Comparison of ENCODE assay signal across 11 cellular contexts in the genomic region with DNA sequence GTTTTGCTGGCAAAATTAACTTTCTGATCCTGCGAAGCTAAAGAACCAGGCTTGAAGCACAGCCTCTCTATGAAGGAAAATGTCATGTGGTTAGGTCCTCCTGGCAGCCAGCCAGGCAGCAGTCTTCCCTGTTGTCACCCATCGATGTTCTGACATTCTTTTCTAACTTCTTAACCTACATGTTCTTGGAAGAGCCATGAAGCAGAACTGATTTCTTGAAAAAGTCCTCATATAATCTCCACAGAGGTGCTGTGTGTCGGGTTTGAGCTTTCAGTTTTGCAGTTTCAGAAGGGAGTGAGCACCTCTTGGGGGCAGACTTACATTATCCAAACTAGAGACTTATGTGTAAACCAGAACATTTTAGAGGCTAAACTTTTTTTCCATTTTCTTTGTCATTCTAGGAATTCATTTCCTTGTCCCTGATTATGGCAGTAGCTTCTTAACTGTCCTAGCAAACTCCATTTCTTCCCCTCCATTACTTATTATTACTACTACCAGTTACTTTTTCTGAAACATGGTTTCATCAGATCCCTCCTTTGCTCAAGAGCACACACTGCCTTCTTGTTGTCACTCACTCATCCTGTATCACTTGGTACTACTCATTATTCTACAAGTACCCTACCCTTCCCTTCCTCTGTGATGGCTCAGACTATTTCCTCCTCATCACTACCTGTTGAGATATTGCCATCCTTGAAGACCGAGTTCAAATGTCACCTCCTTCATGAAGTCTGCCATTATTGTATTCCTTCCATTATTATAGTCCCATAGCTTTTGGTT. TPM values are rescaled to one million over a fixed set of nuclear protein-coding genes. Genes with fewer than 3 reads are reported as not detected.
A peak's percentile ranks its signal among the peaks of the same experiment; 100 is the strongest.
DNase-seq lines count a peak whose midpoint lies in the region; ATAC-seq and TF ChIP-seq lines count a peak whose summit lies in the region.
"Had no signal": no experiment of that assay in that cellular context is flagged by ENCODE, and none has a peak within 500 bp of the region (broad histone marks: within the 10 kb centered on the region; RNA-seq: fewer than 3 reads in every experiment).

No MANE protein-coding gene starts in this region.

- CTCF ChIA-PET in CD8-positive, alpha-beta T cell (lab: Charles Lee) = interaction anchor here (1.1 to 7.8 kb wide), 7 partner anchors 9 to 336 kb away, joined by 3 to 102 read pairs (median 6); partner anchors contain the start of genes CCDC142, MRPL53 and TTC31

- no peaks in the 10 kb centered on the region for H3K27me3 ChIP-seq in CD8-positive, alpha-beta T cell (ENCODE audit: insufficient read depth, low read length)
- H3K27me3 ChIP-seq: SJSA1 had no signal

- intact Hi-C loops in CD8-positive, alpha-beta T cell (cut with DNase I, micrococcal nuclease) = loop anchor here in 1 of 2 experiments (5.0 kb wide), 1 partner anchor 83 kb away; no protein-coding TSS in a partner anchor

- H3K4me1 Mint-ChIP-seq in CD8-positive, alpha-beta T cell (ENCODE audit: low read depth) = peaks cover 6% of the 10 kb centered on the region
- H3K4me1 Mint-ChIP-seq: central memory CD8-positive, alpha-beta T cell had no signal

- DNase-seq in stimulated activated CD4-positive, alpha-beta T cell treated with anti-CD3 and anti-CD28 coated beads, Interleukin-15, amount 100 ng/mL, for 24 hours = peak; percentile 46
- no peak for DNase-seq in stimulated activated CD4-positive, alpha-beta T cell treated with anti-CD3 and anti-CD28 coated beads, Interleukin-4, amount 100 ng/mL, for 24 hours
- peak; percentile 31 for DNase-seq in MV-4-11 (lab: John Stamatoyannopoulos, UW)
- peak; percentile 31 to 36 for DNase-seq in cardiac fibroblast (ENCODE audit: low read depth in 2 of 2)
- DNase-seq in NCI-H187 (lab: John Stamatoyannopoulos, UW) = no peak
- no peak for DNase-seq in coronary artery (ENCODE audit: low spot score)
- no peak for DNase-seq in CD8-positive, alpha-beta T cell

- H3K27ac Mint-ChIP-seq in CD8-positive, alpha-beta T cell = no peak overlapping the region

- H3K4me3 Mint-ChIP-seq in CD8-positive, alpha-beta T cell = no peak overlapping the region
- H3K4me3 Mint-ChIP-seq: central memory CD8-positive, alpha-beta T cell had no signal

- H3K36me3 Mint-ChIP-seq in CD8-positive, alpha-beta T cell = no peaks in the 10 kb centered on the region

- H3K4me1 ChIP-seq in CD8-positive, alpha-beta T cell (ENCODE audit: insufficient read depth, low read length) = no peaks in the 10 kb centered on the region

- H3K4me3 ChIP-seq in cardiac fibroblast (replicated peaks in 1 of 2; ENCODE audit: low read depth in 2 of 2, low read length in 2 of 2) (no peak overlapping the region), coronary artery (no peak overlapping the region)
- no peak overlapping the region for H3K4me3 ChIP-seq in CD8-positive, alpha-beta T cell (ENCODE audit: low read depth, low read length)
- H3K4me3 ChIP-seq: SJSA1 had no signal

- no peak for TF ChIP-seq CTCF in cardiac fibroblast (IDR thresholded peaks at IDR 0.05; ENCODE audit: low read depth, low read length)
- no peak for TF ChIP-seq CTCF in coronary artery (IDR thresholded peaks at IDR 0.05)
- TF ChIP-seq CTCF in CD8-positive, alpha-beta T cell (IDR thresholded peaks at IDR 0.05) = no peak

- H3K27ac ChIP-seq in coronary artery = no peak overlapping the region
- no peak overlapping the region for H3K27ac ChIP-seq in CD8-positive, alpha-beta T cell (ENCODE audit: low read depth, low read length)
- H3K27ac ChIP-seq: SJSA1 had no signal

- H3K27me3 Mint-ChIP-seq in CD8-positive, alpha-beta T cell (ENCODE audit: low read depth) = peaks cover 4% of the 10 kb centered on the region

- H3K9me3 ChIP-seq in CD8-positive, alpha-beta T cell (ENCODE audit: low read length) = no peaks in the 10 kb centered on the region
- H3K9me3 ChIP-seq: SJSA1 had no signal

- no peaks in the 10 kb centered on the region for H3K9me3 Mint-ChIP-seq in CD8-positive, alpha-beta T cell
- H3K9me3 Mint-ChIP-seq: central memory CD8-positive, alpha-beta T cell had no signal

- no peaks in the 10 kb centered on the region for H3K36me3 ChIP-seq in CD8-positive, alpha-beta T cell (ENCODE audit: insufficient read depth, low read length)
- H3K36me3 ChIP-seq: SJSA1 had no signal

- no peak for ATAC-seq in GM18870 (IDR thresholded peaks at IDR 0.05; ENCODE audit: unreplicated experiment)
- ATAC-seq in CD8-positive, alpha-beta T cell = no peak

- POLR2A ChIA-PET in CD8-positive, alpha-beta T cell (lab: Charles Lee) = interaction anchor here (0.8 to 4.3 kb wide), 2 partner anchors 102 kb away, joined by 3 to 24 read pairs; partner anchors contain the start of genes CCDC142 and TTC31

RNA-seq across cellular contexts. Expression of gene DOK1, which starts 31.1 kb away (rescaled TPM):
- total RNA-seq in CD8-positive, alpha-beta T cell = 1 to 10 TPM; 5.2 to 5.3 TPM

RNA-seq across cellular contexts. Expression of gene LOXL3, which starts 31.9 kb away (rescaled TPM):
- not detected for total RNA-seq in CD8-positive, alpha-beta T cell

RNA-seq across cellular contexts. Expression of gene HTRA2, which starts 55.9 kb away (rescaled TPM):
- total RNA-seq in CD8-positive, alpha-beta T cell = 10 to 100 TPM; 15.7 TPM

RNA-seq across cellular contexts. Expression of gene AUP1, which starts 56.1 kb away (rescaled TPM):
- 100 to 1,000 TPM; 201 to 202 TPM for total RNA-seq in CD8-positive, alpha-beta T cell

RNA-seq across cellular contexts. Expression of gene DQX1, which starts 59.6 kb away (rescaled TPM):
- total RNA-seq in CD8-positive, alpha-beta T cell = under 1 TPM in 1 of 2 experiments, not detected in 1; 0.17 TPM
- total RNA-seq: lung microvascular endothelial cell, SJSA1 had no signal

Comparison
In these comparisons a context has a peak if more than half of its experiments do, and no peak if none do; other contexts are left out.
1. DNase-seq: peak in stimulated activated CD4-positive, alpha-beta T cell treated with anti-CD3 and anti-CD28 coated beads, Interleukin-15, amount 100 ng/mL, for 24 hours (single experiment), MV-4-11 (single experiment) and cardiac fibroblast (2 of 2); none in stimulated activated CD4-positive, alpha-beta T cell treated with anti-CD3 and anti-CD28 coated beads, Interleukin-4, amount 100 ng/mL, for 24 hours (single experiment), NCI-H187 (0 of 2), coronary artery (single experiment) and CD8-positive, alpha-beta T cell (0 of 7).